Comparison of ENCODE assay signal across 8 cellular contexts in the genomic region with DNA sequence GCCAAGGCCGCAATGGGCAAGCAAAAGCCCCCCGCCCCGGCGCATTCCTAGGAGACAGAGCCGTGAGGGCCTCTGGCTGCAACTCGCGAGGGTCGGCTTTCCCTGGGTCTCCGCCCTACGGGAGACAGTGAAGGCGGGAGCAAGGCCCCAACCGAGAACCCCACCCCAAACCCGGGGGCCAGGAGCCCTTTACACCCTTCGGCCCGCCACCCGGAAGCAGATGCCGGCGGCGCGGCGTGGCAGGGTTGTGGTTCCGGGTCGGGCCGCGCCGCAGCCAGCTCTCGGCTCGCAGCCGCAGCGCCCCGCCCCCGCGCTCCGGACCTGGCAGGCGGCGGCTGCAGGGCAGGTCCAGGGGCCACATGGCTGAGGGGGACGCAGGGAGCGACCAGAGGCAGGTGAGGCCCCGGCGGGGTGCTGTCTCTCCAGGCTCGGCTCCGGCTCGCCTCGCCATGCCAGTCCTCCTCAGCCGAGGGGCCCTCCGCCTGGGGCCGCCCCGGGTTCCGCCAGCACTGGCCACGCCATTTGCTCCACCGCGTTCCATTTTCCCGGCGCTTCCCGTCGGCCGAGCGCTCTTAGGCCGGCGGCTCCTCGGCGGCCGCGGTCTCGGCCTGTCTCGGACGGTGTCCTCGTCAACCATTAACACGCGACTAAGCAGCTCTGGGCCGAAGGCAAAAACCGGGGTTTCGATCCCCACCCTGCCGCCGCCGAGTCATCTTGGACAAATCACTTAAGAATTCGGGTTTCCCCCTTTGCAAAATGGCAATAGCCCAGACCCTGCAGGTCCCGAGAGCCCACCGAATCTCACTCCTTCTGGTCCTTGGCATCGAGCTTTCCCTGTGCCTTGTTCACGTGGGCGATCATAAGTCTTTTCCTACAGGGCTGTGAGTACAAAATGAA. TPM values are rescaled to one million over a fixed set of nuclear protein-coding genes. Genes with fewer than 3 reads are reported as not detected.
A peak's percentile ranks its signal among the peaks of the same experiment; 100 is the strongest.
DNase-seq lines count a peak whose midpoint lies in the region; ATAC-seq and TF ChIP-seq lines count a peak whose summit lies in the region.

A gene with protein sequence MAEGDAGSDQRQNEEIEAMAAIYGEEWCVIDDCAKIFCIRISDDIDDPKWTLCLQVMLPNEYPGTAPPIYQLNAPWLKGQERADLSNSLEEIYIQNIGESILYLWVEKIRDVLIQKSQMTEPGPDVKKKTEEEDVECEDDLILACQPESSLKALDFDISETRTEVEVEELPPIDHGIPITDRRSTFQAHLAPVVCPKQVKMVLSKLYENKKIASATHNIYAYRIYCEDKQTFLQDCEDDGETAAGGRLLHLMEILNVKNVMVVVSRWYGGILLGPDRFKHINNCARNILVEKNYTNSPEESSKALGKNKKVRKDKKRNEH (plus strand): TSS at position 273 of the 897 bp plus-strand sequence. CDS start 87 bp downstream, at position 360.

- peak; percentile 75 for ATAC-seq in HG02938 (IDR thresholded peaks at IDR 0.05; ENCODE audit: unreplicated experiment)

- peak; percentile 73 to 87 for DNase-seq in NCI-H524 (lab: John Stamatoyannopoulos, UW)
- no peak for DNase-seq in NCI-H524 treated with DMSO at 0.1 percent for 48 hours (lab: John Stamatoyannopoulos, UW)
- peak; percentile 39 for DNase-seq in NCI-H2107 treated with DMSO at 0.1 percent for 48 hours (lab: John Stamatoyannopoulos, UW; ENCODE audit: unreplicated experiment)
- peak; percentile 48 to 68 (median 58) for DNase-seq in activated CD4-positive, CD25-positive, alpha-beta regulatory T cell (lab: John Stamatoyannopoulos, UW)
- DNase-seq in cardiac fibroblast (ENCODE audit: low read depth in 2 of 2) = peak; percentile 80 to 89
- peak; percentile 70 to 82 (median 79) for DNase-seq in immature natural killer cell
- DNase-seq in smooth muscle cell of the brain vasculature (ENCODE audit: low read depth, low spot score) = peak; percentile 35

- no peak for TF ChIP-seq CTCF in cardiac fibroblast (IDR thresholded peaks at IDR 0.05; ENCODE audit: low read depth, low read length)

- H3K4me3 ChIP-seq in cardiac fibroblast (replicated peaks in 1 of 2; ENCODE audit: low read depth in 2 of 2, low read length in 2 of 2) = peak within 1 kb of the TSS; percentile 67 to 75

- peak within 1 kb of the TSS; percentile 85 to 92 (median 91) for H3K4me3 Mint-ChIP-seq in immature natural killer cell

- H3K9me3 Mint-ChIP-seq in immature natural killer cell = peaks cover 0 to 18% (median 6%) of the 10 kb centered on the region in 6 donors

- H3K27me3 Mint-ChIP-seq in immature natural killer cell (ENCODE audit: low read depth in 3 of 3) = peaks cover 0 to 11% (median 3%) of the 10 kb centered on the region in 3 donors

- peak within 1 kb of the TSS; percentile 41 to 87 (median 76) for H3K27ac Mint-ChIP-seq in immature natural killer cell

- H3K4me1 Mint-ChIP-seq in immature natural killer cell = peaks cover 22 to 24% of the 10 kb centered on the region in 2 donors

- H3K36me3 Mint-ChIP-seq in immature natural killer cell = peaks cover 6 to 19% (median 14%) of the 10 kb centered on the region in 3 donors

RNA-seq across cellular contexts. Expression of the gene that starts here (rescaled TPM):
- 10 to 100 TPM in 2 of 3 donors, 1 to 10 TPM in 1; 9.3 to 12.9 (median 11.1) TPM for polyA plus RNA-seq in immature natural killer cell
